9 cellular contexts compared by ENCODE assay signal in genomic region chr2:23532311-23533013, GRCh38.
DNase-seq lines count a peak whose midpoint lies in the region; ATAC-seq and TF ChIP-seq lines count a peak whose summit lies in the region.
"Had no signal": no experiment of that assay in that cellular context is flagged by ENCODE, and none has a peak within 500 bp of the region (broad histone marks: within the 10 kb centered on the region; RNA-seq: fewer than 3 reads in every experiment).

No MANE protein-coding gene starts in this region.

- H3K9me3 ChIP-seq in HUES48 (ENCODE audit: control insufficient read depth, insufficient read depth, low read length), result no peaks in the 10 kb centered on the region
- H3K9me3 ChIP-seq: SJSA1 had no signal

- peaks cover 29% of the 10 kb centered on the region for H3K4me1 ChIP-seq in HUES48 (ENCODE audit: control insufficient read depth, insufficient read depth, low read length)
- H3K4me1 ChIP-seq: SJSA1 had no signal

- H3K36me3 Mint-ChIP-seq in naive B cell (no peaks in the 10 kb centered on the region), endothelial cell (ENCODE audit: low read depth, unreplicated experiment) (peaks cover 3% of the 10 kb centered on the region)

- H3K27me3 ChIP-seq in HUES48 (ENCODE audit: control insufficient read depth, insufficient read depth, low read length), result no peaks in the 10 kb centered on the region
- H3K27me3 ChIP-seq: SJSA1 had no signal

- H3K9ac ChIP-seq in HUES48 (ENCODE audit: low read depth, low read length), result peak overlapping the region; percentile 24; the same call in 1 of the 2 replicates

- no peak overlapping the region for H3K4me3 ChIP-seq in HUES48 (ENCODE audit: low read depth, low read length)
- H3K4me3 ChIP-seq: SJSA1 had no signal

- H3K4me3 Mint-ChIP-seq in naive B cell (peak overlapping the region; percentile 65 to 94 (median 88)), endothelial cell (ENCODE audit: unreplicated experiment) (no peak overlapping the region)

- peak; percentile 53 to 66 for ATAC-seq in activated CD4-positive, CD25-positive, alpha-beta regulatory T cell treated with anti-CD3 and anti-CD28 coated beads, Interleukin-2, amount 50 U/mL, for 24 hours
- peak in 1 of 2 donors; percentile 20 for ATAC-seq in naive B cell (ENCODE audit: low read depth in 2 of 2)

- H3K27me3 Mint-ChIP-seq in naive B cell, result no peaks in the 10 kb centered on the region
- peaks cover 11% of the 10 kb centered on the region for H3K27me3 Mint-ChIP-seq in endothelial cell (ENCODE audit: unreplicated experiment)

- H3K9me3 Mint-ChIP-seq in naive B cell, result no peaks in the 10 kb centered on the region
- no peaks in the 10 kb centered on the region for H3K9me3 Mint-ChIP-seq in endothelial cell (ENCODE audit: unreplicated experiment)

- no peak for DNase-seq in activated CD4-positive, CD25-positive, alpha-beta regulatory T cell treated with anti-CD3 and anti-CD28 coated beads, Interleukin-2, amount 50 U/mL, for 72 hours
- DNase-seq in activated T-cell treated with anti-CD3 and anti-CD28 coated beads for 24 hours (ENCODE audit: low read depth) (peak; percentile 10), naive B cell (no peak), pons (ENCODE audit: low spot score) (no peak), endothelial cell (ENCODE audit: low spot score) (no peak), DMS153 treated with DMSO at 0.1 percent for 48 hours (lab: John Stamatoyannopoulos, UW; ENCODE audit: unreplicated experiment) (no peak)

- H3K4me1 Mint-ChIP-seq in naive B cell (peaks cover 11 to 26% (median 13%) of the 10 kb centered on the region in 3 donors), endothelial cell (ENCODE audit: unreplicated experiment) (peaks cover 8% of the 10 kb centered on the region)

- peak overlapping the region; percentile 3 to 98 (median 54) for H3K27ac Mint-ChIP-seq in naive B cell
- no peak overlapping the region for H3K27ac Mint-ChIP-seq in endothelial cell (ENCODE audit: unreplicated experiment)

- no peak overlapping the region for H3K27ac ChIP-seq in HUES48 (ENCODE audit: low read depth, low read length)
- H3K27ac ChIP-seq: SJSA1 had no signal

- no peak for TF ChIP-seq CTCF in endothelial cell (IDR thresholded peaks at IDR 0.05; ENCODE audit: unreplicated experiment)

- H3K36me3 ChIP-seq in HUES48 (ENCODE audit: control insufficient read depth, insufficient read depth, low read length), result no peaks in the 10 kb centered on the region
- H3K36me3 ChIP-seq: SJSA1 had no signal
